ENCODE assay signal across 12 cellular contexts in the genomic region with DNA sequence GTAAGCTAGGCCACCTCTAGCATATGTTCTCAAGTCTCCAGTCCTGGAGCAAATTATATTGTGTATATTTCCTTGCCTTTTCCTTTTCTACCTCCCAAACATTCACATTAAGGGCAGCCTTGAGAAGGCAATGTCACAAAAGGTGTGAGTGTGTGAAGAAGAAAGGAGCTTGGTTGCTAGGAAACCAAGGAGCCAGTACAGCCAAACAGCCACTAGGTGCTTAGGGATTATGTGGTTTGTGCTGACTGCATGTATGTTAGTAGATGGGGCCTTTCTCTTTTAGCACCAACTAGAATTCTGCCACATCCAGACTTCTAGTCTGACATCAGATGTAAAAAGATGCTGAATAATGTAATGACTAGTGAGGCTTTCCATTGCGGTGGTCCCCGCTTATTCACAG.
DNase-seq lines count a peak whose midpoint lies in the region; ATAC-seq, FAIRE-seq and TF ChIP-seq lines count a peak whose summit lies in the region.
"Had no signal": no experiment of that assay in that cellular context is flagged by ENCODE, and none has a peak within 500 bp of the region (broad histone marks: within the 10 kb centered on the region; RNA-seq: fewer than 3 reads in every experiment).

No MANE protein-coding gene starts in this region.

- no peaks in the 10 kb centered on the region for H3K27me3 Mint-ChIP-seq in HFFc6 (ENCODE audit: insufficient read depth)
- no peaks in the 10 kb centered on the region for H3K27me3 Mint-ChIP-seq in astrocyte (ENCODE audit: low read depth, unreplicated experiment)
- H3K27me3 Mint-ChIP-seq in activated T-helper 2 cell treated with anti-CD3 and anti-CD28 coated beads, Interferon-gamma antibody, Interleukin-2, Interleukin-4, amounts not matched to agents 10 μg/mL and 5 μg/mL and 100 μg/mL, durations not matched to agents 14 hours and 24 hours and 36 hours (ENCODE audit: low read depth): no peaks in the 10 kb centered on the region

- no peaks in the 10 kb centered on the region for H3K27me3 ChIP-seq in astrocyte (ENCODE audit: insufficient read depth, low read length)

- H3K9me3 ChIP-seq in astrocyte (ENCODE audit: insufficient read depth, low read depth, low read length): no peaks in the 10 kb centered on the region

- H3K27ac Mint-ChIP-seq in HFFc6 (no peak overlapping the region), astrocyte (ENCODE audit: unreplicated experiment) (no peak overlapping the region)
- H3K27ac Mint-ChIP-seq in activated T-helper 2 cell treated with anti-CD3 and anti-CD28 coated beads, Interferon-gamma antibody, Interleukin-2, Interleukin-4, amounts not matched to agents 10 μg/mL and 5 μg/mL and 100 μg/mL, durations not matched to agents 14 hours and 24 hours and 36 hours: no peak overlapping the region
- H3K27ac Mint-ChIP-seq: T-helper 2 cell treated with Interferon-gamma antibody and Interleukin-4, amounts not matched to agents 5 μg/mL and 100 μg/mL, for 36 hours had no signal

- no peak overlapping the region for H3K4me2 ChIP-seq in astrocyte (ENCODE audit: low read length)

- H3K36me3 ChIP-seq in astrocyte (ENCODE audit: insufficient read depth, low read length): no peaks in the 10 kb centered on the region

- H3K4me1 Mint-ChIP-seq in HFFc6 (ENCODE audit: low read depth) (peaks cover 30% of the 10 kb centered on the region), astrocyte (ENCODE audit: low read depth, unreplicated experiment) (peaks cover 7% of the 10 kb centered on the region)
- peaks cover 4% of the 10 kb centered on the region for H3K4me1 Mint-ChIP-seq in activated T-helper 2 cell treated with anti-CD3 and anti-CD28 coated beads, Interferon-gamma antibody, Interleukin-2, Interleukin-4, amounts not matched to agents 10 μg/mL and 5 μg/mL and 100 μg/mL, durations not matched to agents 14 hours and 24 hours and 36 hours (ENCODE audit: low read depth)

- no peak for FAIRE-seq in astrocyte (lab: Jason Lieb, UNC)

- TF ChIP-seq CTCF in HFFc6 (IDR thresholded peaks at IDR 0.05) (peak; percentile 61), astrocyte (IDR thresholded peaks at IDR 0.05; ENCODE audit: insufficient read depth, low read depth, low read length) (peak; percentile 18)

- peak; percentile 19 for DNase-seq in AG20443 (ENCODE audit: low spot score)
- peak; percentile 54 for DNase-seq in HFFc6
- peak; percentile 27 for DNase-seq in astrocyte (ENCODE audit: low read depth)
- peak; percentile 13 for DNase-seq in inferior parietal cortex (ENCODE audit: extremely low spot score)
- DNase-seq in activated T-helper 2 cell treated with anti-CD3 and anti-CD28 coated beads, Interferon-gamma antibody, Interleukin-2, Interleukin-4, amounts not matched to agents 10 μg/mL and 5 μg/mL and 100 μg/mL, durations not matched to agents 14 hours and 24 hours and 36 hours (ENCODE audit: low spot score): no peak
- DNase-seq in CD1c-positive myeloid dendritic cell (ENCODE audit: extremely low spot score): no peak
- DNase-seq: activated effector memory CD4-positive, alpha-beta T cell treated with Interleukin-2 at 50 U/mL for 16 hours; DMS153; NCI-H187 treated with DMSO at 0.1 percent for 48 hours had no signal

- H3K9ac ChIP-seq in astrocyte (ENCODE audit: low read length): no peak overlapping the region

- no peak overlapping the region for H3K4me3 ChIP-seq in astrocyte (ENCODE audit: insufficient read depth, low read depth, low read length)

- no peaks in the 10 kb centered on the region for H3K79me2 ChIP-seq in astrocyte (ENCODE audit: insufficient read depth, low read length)

- ATAC-seq in GM21528 (IDR thresholded peaks at IDR 0.05; ENCODE audit: low FRiP score, unreplicated experiment) (no peak), HG03432 (IDR thresholded peaks at IDR 0.05; ENCODE audit: unreplicated experiment) (no peak)

- H3K36me3 Mint-ChIP-seq in HFFc6 (ENCODE audit: low read depth): peaks cover 10% of the 10 kb centered on the region
- H3K36me3 Mint-ChIP-seq in astrocyte (ENCODE audit: low read depth, unreplicated experiment): no peaks in the 10 kb centered on the region
- no peaks in the 10 kb centered on the region for H3K36me3 Mint-ChIP-seq in activated T-helper 2 cell treated with anti-CD3 and anti-CD28 coated beads, Interferon-gamma antibody, Interleukin-2, Interleukin-4, amounts not matched to agents 10 μg/mL and 5 μg/mL and 100 μg/mL, durations not matched to agents 14 hours and 24 hours and 36 hours (ENCODE audit: low read depth)

- H3K4me3 Mint-ChIP-seq in HFFc6: no peak overlapping the region
- no peak overlapping the region for H3K4me3 Mint-ChIP-seq in astrocyte (ENCODE audit: unreplicated experiment)
- no peak overlapping the region for H3K4me3 Mint-ChIP-seq in activated T-helper 2 cell treated with anti-CD3 and anti-CD28 coated beads, Interferon-gamma antibody, Interleukin-2, Interleukin-4, amounts not matched to agents 10 μg/mL and 5 μg/mL and 100 μg/mL, durations not matched to agents 14 hours and 24 hours and 36 hours (ENCODE audit: low read depth)
- H3K4me3 Mint-ChIP-seq: T-helper 2 cell treated with Interferon-gamma antibody and Interleukin-4, amounts not matched to agents 5 μg/mL and 100 μg/mL, for 36 hours had no signal

- H4K20me1 ChIP-seq in astrocyte (ENCODE audit: insufficient read depth, low read length): no peaks in the 10 kb centered on the region

- H3K4me1 ChIP-seq in astrocyte (ENCODE audit: insufficient read depth, low read length): peaks cover 8% of the 10 kb centered on the region

- no peak overlapping the region for H3K27ac ChIP-seq in astrocyte (ENCODE audit: low read depth, low read length)

- intact Hi-C loops in activated T-helper 2 cell treated with anti-CD3 and anti-CD28 coated beads, Interferon-gamma antibody, Interleukin-2, Interleukin-4, amounts not matched to agents 10 μg/mL and 5 μg/mL and 100 μg/mL, durations not matched to agents 14 hours and 24 hours and 36 hours (cut with micrococcal nuclease): no loop called here

- no peak overlapping the region for H2AFZ ChIP-seq in astrocyte (ENCODE audit: low read depth, low read length)

- H3K9me3 Mint-ChIP-seq in HFFc6 (peaks cover 10% of the 10 kb centered on the region), astrocyte (ENCODE audit: unreplicated experiment) (peaks cover 2% of the 10 kb centered on the region)
- peaks cover 4% of the 10 kb centered on the region for H3K9me3 Mint-ChIP-seq in activated T-helper 2 cell treated with anti-CD3 and anti-CD28 coated beads, Interferon-gamma antibody, Interleukin-2, Interleukin-4, amounts not matched to agents 10 μg/mL and 5 μg/mL and 100 μg/mL, durations not matched to agents 14 hours and 24 hours and 36 hours

Comparison
In these comparisons a context has a peak if more than half of its experiments do, and no peak if none do; other contexts are left out.
1. DNase-seq: peak in AG20443 (single experiment), HFFc6 (single experiment), astrocyte (single experiment) and inferior parietal cortex (single experiment); none in activated T-helper 2 cell treated with anti-CD3 and anti-CD28 coated beads, Interferon-gamma antibody, Interleukin-2, Interleukin-4, amounts not matched to agents 10 μg/mL and 5 μg/mL and 100 μg/mL, durations not matched to agents 14 hours and 24 hours and 36 hours (single experiment) and CD1c-positive myeloid dendritic cell (single experiment).